Comparison of ENCODE assay signal across 9 cellular contexts in genomic region chr10:100374677-100375353, GRCh38. TPM values are rescaled to one million over a fixed set of nuclear protein-coding genes. Genes with fewer than 3 reads are reported as not detected.
DNase-seq lines count a peak whose midpoint lies in the region; ATAC-seq, FAIRE-seq and TF ChIP-seq lines count a peak whose summit lies in the region.
"Not testable (repeated sequence)": the region's sequence is repeated elsewhere in the genome, so short reads cannot be mapped to it uniquely, and the experiment has no call there.
"Had no signal": no experiment of that assay in that cellular context is flagged by ENCODE, and none has a peak within 500 bp of the region (broad histone marks: within the 10 kb centered on the region; RNA-seq: fewer than 3 reads in every experiment).

No MANE protein-coding gene starts in this region.

- peak overlapping the region; percentile 95 for H3K4me2 ChIP-seq in GM23338
- peak overlapping the region; percentile 79 for H3K4me2 ChIP-seq in OCI-LY3 (ENCODE audit: low read length)
- peak overlapping the region; percentile 98 for H3K4me2 ChIP-seq in astrocyte (ENCODE audit: low read length)
- H3K4me2 ChIP-seq in neural progenitor cell, result peak overlapping the region; percentile 86

- not testable (repeated sequence) for DNase-seq in A673 (ENCODE audit: low spot score); GM23338 (ENCODE audit: low spot score); astrocyte (ENCODE audit: low read depth); epithelial cell of proximal tubule (ENCODE audit: low read depth); neural progenitor cell (ENCODE audit: low spot score)

- CTCF ChIA-PET in A673 (lab: Charles Lee), result not testable (repeated sequence)

- not testable (repeated sequence) for H3K9me3 ChIP-seq in A673 (ENCODE audit: low read depth, low read length, poor library complexity, severe bottlenecking); OCI-LY3 (ENCODE audit: insufficient read depth, low read length); astrocyte (ENCODE audit: insufficient read depth, low read depth, low read length); iPS-18a (ENCODE audit: control insufficient read depth, low read depth, low read length); neural progenitor cell (ENCODE audit: low read depth); subcutaneous abdominal adipose tissue (ENCODE audit: control insufficient read depth in 5 of 5, low read length in 5 of 5)

- FAIRE-seq in astrocyte (lab: Jason Lieb, UNC), result not testable (repeated sequence)

- H3K36me3 ChIP-seq in A673 (ENCODE audit: insufficient read depth, low read length, poor library complexity, severe bottlenecking), result peaks cover 10% of the 10 kb centered on the region
- not testable (repeated sequence) for H3K36me3 ChIP-seq in GM23338 (ENCODE audit: insufficient read depth); OCI-LY3 (replicated peaks; ENCODE audit: low read depth, low read length); astrocyte (ENCODE audit: insufficient read depth, low read length); iPS-18a (ENCODE audit: control insufficient read depth, low read depth, low read length); neural progenitor cell; subcutaneous abdominal adipose tissue (ENCODE audit: control insufficient read depth in 5 of 5, insufficient read depth in 5 of 5, low read length in 5 of 5)

- H3K4me1 Mint-ChIP-seq in GM23338 (peaks cover 26% of the 10 kb centered on the region), astrocyte (ENCODE audit: low read depth, unreplicated experiment) (peaks cover 12% of the 10 kb centered on the region), neural progenitor cell (peaks cover 32% of the 10 kb centered on the region)

- H2AFZ ChIP-seq in GM23338; OCI-LY3 (ENCODE audit: low read depth, low read length); astrocyte (ENCODE audit: low read depth, low read length); neural progenitor cell (replicated peaks): not testable (repeated sequence)

- not testable (repeated sequence) for H3K9me2 ChIP-seq in GM23338 (ENCODE audit: insufficient read depth)

- H3K9ac ChIP-seq in OCI-LY3 (ENCODE audit: low read length) (peak overlapping the region; percentile 94), astrocyte (ENCODE audit: low read length) (peak overlapping the region; percentile 96), iPS-18a (ENCODE audit: low read length) (peak overlapping the region; percentile 98), neural progenitor cell (peak overlapping the region; percentile 77), subcutaneous abdominal adipose tissue (ENCODE audit: low read length in 5 of 5) (peak overlapping the region in 2 of 5 donors; percentile 84 to 94)

- H3K9me3 Mint-ChIP-seq in GM23338; astrocyte (ENCODE audit: unreplicated experiment); neural progenitor cell: not testable (repeated sequence)

- H4K20me1 ChIP-seq in GM23338 (replicated peaks; ENCODE audit: insufficient read depth), result peaks cover 18% of the 10 kb centered on the region
- not testable (repeated sequence) for H4K20me1 ChIP-seq in OCI-LY3 (ENCODE audit: insufficient read depth, low read length); astrocyte (ENCODE audit: insufficient read depth, low read length); neural progenitor cell (ENCODE audit: low read depth)

- H3K79me2 ChIP-seq in GM23338 (replicated peaks; ENCODE audit: insufficient read depth), result peaks cover 47% of the 10 kb centered on the region
- not testable (repeated sequence) for H3K79me2 ChIP-seq in OCI-LY3 (ENCODE audit: low read length); astrocyte (ENCODE audit: insufficient read depth, low read length)
- H3K79me2 ChIP-seq in neural progenitor cell (ENCODE audit: low read depth), result peaks cover 38% of the 10 kb centered on the region

- H3K27me3 ChIP-seq in A673 (replicated peaks; ENCODE audit: insufficient read depth, low read depth, low read length, poor library complexity); GM23338 (ENCODE audit: insufficient read depth); OCI-LY3 (ENCODE audit: low read depth, low read length); astrocyte (ENCODE audit: insufficient read depth, low read length); iPS-18a (ENCODE audit: control insufficient read depth, insufficient read depth, low read length); neural progenitor cell; subcutaneous abdominal adipose tissue (ENCODE audit: control insufficient read depth in 5 of 5, insufficient read depth in 4 of 5, low read length in 5 of 5): not testable (repeated sequence)

- not testable (repeated sequence) for H3F3A ChIP-seq in GM23338 (replicated peaks; ENCODE audit: low read depth)
- peaks cover 53% of the 10 kb centered on the region for H3F3A ChIP-seq in neural progenitor cell (ENCODE audit: low read depth)

- POLR2A ChIA-PET in A673 (lab: Charles Lee; ENCODE audit: low non-redundant PET), result interaction anchor here (0.6 to 1.3 kb wide), 3 partner anchors 28 to 306 kb away, joined by 6 to 12 read pairs (median 11); partner anchors contain the start of gene SCD

- H3K36me3 Mint-ChIP-seq in GM23338 (ENCODE audit: low read depth); astrocyte (ENCODE audit: low read depth, unreplicated experiment); neural progenitor cell: not testable (repeated sequence)

- not testable (repeated sequence) for TF ChIP-seq CTCF in A673 (conservative IDR thresholded peaks at IDR 0.05; ENCODE audit: low read depth, low read length); GM23338 (conservative IDR thresholded peaks at IDR 0.05; ENCODE audit: low read depth in 2 of 2); OCI-LY3 (IDR thresholded peaks at IDR 0.05; ENCODE audit: low read depth, low read length); astrocyte (IDR thresholded peaks at IDR 0.05; ENCODE audit: insufficient read depth, low read depth, low read length); epithelial cell of proximal tubule (conservative IDR thresholded peaks at IDR 0.05; ENCODE audit: low read depth, low read length); neural progenitor cell (IDR thresholded peaks at IDR 0.05)

- BruUV-seq in A673 (replicated peaks; lab: Mats Ljungman, UMichigan), result not testable (repeated sequence)

- not testable (repeated sequence) for ATAC-seq in GM23338

- intact Hi-C loops in A673 (cut with micrococcal nuclease; ENCODE audit: unreplicated experiment), result not testable (repeated sequence)

- H3K27me3 Mint-ChIP-seq in GM23338 (ENCODE audit: insufficient read depth, low read depth, poor library complexity), result peaks cover 15% of the 10 kb centered on the region
- H3K27me3 Mint-ChIP-seq in astrocyte (ENCODE audit: low read depth, unreplicated experiment); neural progenitor cell (ENCODE audit: insufficient read depth, low read depth): not testable (repeated sequence)

- peak overlapping the region; percentile 75 for H3K4me3 ChIP-seq in A673 (ENCODE audit: low read depth, low read length, poor library complexity, severe bottlenecking)
- peak overlapping the region; percentile 81 for H3K4me3 ChIP-seq in GM23338
- H3K4me3 ChIP-seq in OCI-LY3 (ENCODE audit: low read length), result peak overlapping the region; percentile 84
- peak overlapping the region; percentile 69 for H3K4me3 ChIP-seq in astrocyte (ENCODE audit: insufficient read depth, low read depth, low read length)
- peak overlapping the region; percentile 73 for H3K4me3 ChIP-seq in epithelial cell of proximal tubule (ENCODE audit: low read depth, low read length)
- H3K4me3 ChIP-seq in iPS-18a (ENCODE audit: low read length), result peak overlapping the region; percentile 88
- H3K4me3 ChIP-seq in neural progenitor cell, result peak overlapping the region; percentile 65
- peak overlapping the region in 4 of 5 donors; percentile 82 to 91 (median 86) for H3K4me3 ChIP-seq in subcutaneous abdominal adipose tissue (ENCODE audit: low read depth in 1 of 5, low read length in 5 of 5)

- peak overlapping the region; percentile 100 for H3K27ac ChIP-seq in A673 (ENCODE audit: low read depth, low read length, poor library complexity, severe bottlenecking)
- peak overlapping the region; percentile 100 for H3K27ac ChIP-seq in GM23338 (ENCODE audit: low read depth)
- not testable (repeated sequence) for H3K27ac ChIP-seq in OCI-LY3 (ENCODE audit: low read length)
- H3K27ac ChIP-seq in astrocyte (ENCODE audit: low read depth, low read length), result peak overlapping the region; percentile 100
- peak overlapping the region; percentile 80 for H3K27ac ChIP-seq in iPS-18a (ENCODE audit: low read length)
- peak overlapping the region; percentile 99 for H3K27ac ChIP-seq in neural progenitor cell
- peak overlapping the region; percentile 97 for H3K27ac ChIP-seq in subcutaneous abdominal adipose tissue (ENCODE audit: low read depth, low read length)

- H3K4me3 Mint-ChIP-seq in GM23338; astrocyte (ENCODE audit: unreplicated experiment); neural progenitor cell: not testable (repeated sequence)

- H3K4me1 ChIP-seq in A673 (ENCODE audit: insufficient read depth, low read length, poor library complexity, severe bottlenecking) (peaks cover 30% of the 10 kb centered on the region), GM23338 (ENCODE audit: insufficient read depth) (peaks cover 39% of the 10 kb centered on the region), OCI-LY3 (ENCODE audit: low read length) (peaks cover 47% of the 10 kb centered on the region), astrocyte (ENCODE audit: insufficient read depth, low read length) (peaks cover 45% of the 10 kb centered on the region), iPS-18a (ENCODE audit: control insufficient read depth, low read depth, low read length) (peaks cover 27% of the 10 kb centered on the region), neural progenitor cell (peaks cover 31% of the 10 kb centered on the region), subcutaneous abdominal adipose tissue (ENCODE audit: control insufficient read depth in 5 of 5, insufficient read depth in 5 of 5, low read length in 5 of 5) (peaks cover 17 to 61% (median 51%) of the 10 kb centered on the region in 5 donors)

- not testable (repeated sequence) for H3K27ac Mint-ChIP-seq in GM23338; astrocyte (ENCODE audit: unreplicated experiment); neural progenitor cell

RNA-seq across cellular contexts. Expression of gene SCD, which starts 27.8 kb away (rescaled TPM):
- total RNA-seq in A673 (2021), result 519 and 559 TPM in 2 replicates
- 781 and 816 TPM in 2 replicates for total RNA-seq in GM23338 (2014; rRNA removed; shearing (Covaris generic))
- polyA plus RNA-seq in GM23338 (2016; fragmentation: Nextera tagmentation; extraction: Ambion mirVana), result 325 and 338 TPM in 2 replicates
- 324 and 428 TPM in 2 replicates for total RNA-seq in astrocyte
- total RNA-seq in epithelial cell of proximal tubule, result 113 and 303 TPM in 2 replicates
- total RNA-seq in neural progenitor cell (ENCODE audit: low replicate concordance), result 448 and 468 TPM in 2 replicates

RNA-seq across cellular contexts. Expression of gene PKD2L1, which starts 44.8 kb away (rescaled TPM):
- not detected in 2 replicates for total RNA-seq in A673 (2021)
- not detected in 2 replicates for total RNA-seq in GM23338 (2014; rRNA removed; shearing (Covaris generic))
- polyA plus RNA-seq in GM23338 (2016; fragmentation: Nextera tagmentation; extraction: Ambion mirVana), result not detected in 2 replicates
- not detected in 2 replicates for total RNA-seq in astrocyte
- not detected in 2 replicates for total RNA-seq in epithelial cell of proximal tubule
- not detected in 2 replicates for total RNA-seq in neural progenitor cell (ENCODE audit: low replicate concordance)
- total RNA-seq: activated naive CD8-positive, alpha-beta T cell treated with anti-CD3 and anti-CD28 coated beads for 36 hours had no signal
